2 cellular contexts compared by ENCODE assay signal in genomic region chr20:41357424-41358163, GRCh38.
TF ChIP-seq lines count a peak whose summit lies in the region.

No MANE protein-coding gene starts in this region.

TF ChIP-seq in SK-N-SH, 30 proteins besides CTCF, POLR2A, EP300 and RAD21 (continued from another document):
- TF ChIP-seq, protein P1, sequence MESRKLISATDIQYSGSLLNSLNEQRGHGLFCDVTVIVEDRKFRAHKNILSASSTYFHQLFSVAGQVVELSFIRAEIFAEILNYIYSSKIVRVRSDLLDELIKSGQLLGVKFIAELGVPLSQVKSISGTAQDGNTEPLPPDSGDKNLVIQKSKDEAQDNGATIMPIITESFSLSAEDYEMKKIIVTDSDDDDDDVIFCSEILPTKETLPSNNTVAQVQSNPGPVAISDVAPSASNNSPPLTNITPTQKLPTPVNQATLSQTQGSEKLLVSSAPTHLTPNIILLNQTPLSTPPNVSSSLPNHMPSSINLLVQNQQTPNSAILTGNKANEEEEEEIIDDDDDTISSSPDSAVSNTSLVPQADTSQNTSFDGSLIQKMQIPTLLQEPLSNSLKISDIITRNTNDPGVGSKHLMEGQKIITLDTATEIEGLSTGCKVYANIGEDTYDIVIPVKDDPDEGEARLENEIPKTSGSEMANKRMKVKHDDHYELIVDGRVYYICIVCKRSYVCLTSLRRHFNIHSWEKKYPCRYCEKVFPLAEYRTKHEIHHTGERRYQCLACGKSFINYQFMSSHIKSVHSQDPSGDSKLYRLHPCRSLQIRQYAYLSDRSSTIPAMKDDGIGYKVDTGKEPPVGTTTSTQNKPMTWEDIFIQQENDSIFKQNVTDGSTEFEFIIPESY (IDR thresholded peaks at IDR 0.05; ENCODE audit: borderline replicate concordance, low read depth) = no peak
- no peak for TF ChIP-seq YY1 (IDR thresholded peaks at IDR 0.05; ENCODE audit: low read depth)
- TF ChIP-seq TEAD4 (IDR thresholded peaks at IDR 0.05; ENCODE audit: borderline replicate concordance, insufficient read depth) = no peak
- TF ChIP-seq JUND (IDR thresholded peaks at IDR 0.05) = no peak
- no peak for TF ChIP-seq IRF3 (IDR thresholded peaks at IDR 0.05; ENCODE audit: low read depth, low read length)
- no peak for TF ChIP-seq RFX5 (IDR thresholded peaks at IDR 0.05; ENCODE audit: low read length)
- no peak for TF ChIP-seq SMC3 (IDR thresholded peaks at IDR 0.05; ENCODE audit: low read depth, low read length)
- TF ChIP-seq RXRA (IDR thresholded peaks at IDR 0.05; ENCODE audit: borderline replicate concordance, low read depth) = no peak
- TF ChIP-seq TAF1 (IDR thresholded peaks at IDR 0.05; ENCODE audit: borderline replicate concordance, low read depth, low read length) = no peak
- TF ChIP-seq FOSL2 (IDR thresholded peaks at IDR 0.05; ENCODE audit: borderline replicate concordance, low read depth) = no peak
- no peak for TF ChIP-seq GATA2 (CRISPR knock-in tag; IDR thresholded peaks at IDR 0.05)

TF ChIP-seq in SK-N-SH treated with all-trans-retinoic acid at 6 μM for 48 hours, 23 proteins besides CTCF, POLR2A, EP300 and RAD21 (continued from another document):
- TF ChIP-seq TSHZ2 (CRISPR knock-in tag; IDR thresholded peaks at IDR 0.05) (no peak), OSR1 (CRISPR knock-in tag; IDR thresholded peaks at IDR 0.05) (no peak), ZNF70 (CRISPR knock-in tag; IDR thresholded peaks at IDR 0.05) (no peak), TOX (CRISPR knock-in tag; IDR thresholded peaks at IDR 0.05; ENCODE audit: borderline replicate concordance) (no peak), ZFP3 (CRISPR knock-in tag; IDR thresholded peaks at IDR 0.05) (no peak), CSDC2 (CRISPR knock-in tag; IDR thresholded peaks at IDR 0.05) (no peak)
- TF ChIP-seq, protein P2, sequence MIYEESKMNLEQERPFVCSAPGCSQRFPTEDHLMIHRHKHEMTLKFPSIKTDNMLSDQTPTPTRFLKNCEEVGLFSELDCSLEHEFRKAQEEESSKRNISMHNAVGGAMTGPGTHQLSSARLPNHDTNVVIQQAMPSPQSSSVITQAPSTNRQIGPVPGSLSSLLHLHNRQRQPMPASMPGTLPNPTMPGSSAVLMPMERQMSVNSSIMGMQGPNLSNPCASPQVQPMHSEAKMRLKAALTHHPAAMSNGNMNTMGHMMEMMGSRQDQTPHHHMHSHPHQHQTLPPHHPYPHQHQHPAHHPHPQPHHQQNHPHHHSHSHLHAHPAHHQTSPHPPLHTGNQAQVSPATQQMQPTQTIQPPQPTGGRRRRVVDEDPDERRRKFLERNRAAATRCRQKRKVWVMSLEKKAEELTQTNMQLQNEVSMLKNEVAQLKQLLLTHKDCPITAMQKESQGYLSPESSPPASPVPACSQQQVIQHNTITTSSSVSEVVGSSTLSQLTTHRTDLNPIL (CRISPR knock-in tag; IDR thresholded peaks at IDR 0.05; ENCODE audit: low read depth) = no peak
